16 cellular contexts compared by ENCODE assay signal in genomic region chr9:80305136-80305535, GRCh38.
"Had no signal": no experiment of that assay in that cellular context is flagged by ENCODE, and none has a peak within 500 bp of the region (broad histone marks: within the 10 kb centered on the region; RNA-seq: fewer than 3 reads in every experiment).

No MANE protein-coding gene starts in this region.

- H3K4me1 ChIP-seq: esophagus muscularis mucosa, lower lobe of right lung, prostate gland, right atrium auricular region, tibial nerve, upper lobe of left lung, uterus had no signal

- H3K27me3 ChIP-seq: esophagus muscularis mucosa, right atrium auricular region, tibial nerve, upper lobe of left lung, uterus had no signal

- H3K4me3 ChIP-seq: coronary artery, esophagus muscularis mucosa, lower lobe of right lung, prostate gland, right atrium auricular region, thoracic aorta, tibial nerve, upper lobe of left lung, uterus had no signal

- DNase-seq: dermis blood vessel endothelial cell; effector memory CD4-positive, alpha-beta T cell; hypothalamus; immature natural killer cell; left ventricle myocardium superior; lower lobe of right lung; naive B cell; stimulated activated naive B cell treated with anti-CD40 and anti-IgM and Interleukin-4, amounts not matched to agents 10 μg/mL and 1 μg/mL and 100 μg/mL, for 72 hours; upper lobe of left lung; uterus had no signal

- H3K36me3 ChIP-seq: esophagus muscularis mucosa, lower lobe of right lung, prostate gland, right atrium auricular region, thoracic aorta, tibial nerve, upper lobe of left lung, uterus had no signal

- H3K9me3 ChIP-seq: esophagus muscularis mucosa, lower lobe of right lung, prostate gland, right atrium auricular region, thoracic aorta, tibial nerve, upper lobe of left lung, uterus had no signal

- H3K27ac ChIP-seq: coronary artery, esophagus muscularis mucosa, lower lobe of right lung, prostate gland, right atrium auricular region, thoracic aorta, tibial nerve, upper lobe of left lung, uterus had no signal
